1 cellular context compared by ENCODE assay signal in the genomic region with DNA sequence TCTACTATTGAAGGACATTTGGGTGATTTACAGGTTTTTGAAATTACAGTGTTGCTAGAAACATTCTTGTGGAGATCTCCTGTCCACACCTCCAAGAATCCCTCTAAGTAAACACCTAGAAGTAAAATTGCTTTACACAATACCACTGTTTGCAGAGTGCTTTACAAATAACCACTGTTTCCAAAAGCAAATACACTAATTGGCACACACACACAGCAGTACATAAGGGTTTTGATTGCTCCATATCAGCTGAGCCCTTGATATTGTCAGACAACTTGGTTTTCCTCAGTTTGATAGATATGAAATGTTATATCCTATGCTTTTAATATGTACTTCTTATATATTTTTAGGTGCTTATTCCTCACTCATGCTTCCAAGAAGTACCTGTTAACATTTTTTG.
A peak's percentile ranks its signal among the peaks of the same experiment; 100 is the strongest.
TF ChIP-seq lines count a peak whose summit lies in the region.

No MANE protein-coding gene starts in this region.

TF ChIP-seq in HepG2, 621 proteins besides CTCF, POLR2A, EP300 and RAD21 (continues in another document):
- TF ChIP-seq ARID5B (CRISPR knock-in tag; IDR thresholded peaks at IDR 0.05): peak; percentile 80
- peak; percentile 68; the same call in 1 of the 2 replicates for TF ChIP-seq HHEX (CRISPR knock-in tag; IDR thresholded peaks at IDR 0.05)
- peak; percentile 91 for TF ChIP-seq BCL6 (CRISPR knock-in tag; IDR thresholded peaks at IDR 0.05)
- no peak for TF ChIP-seq ZNF629 (CRISPR knock-in tag; conservative IDR thresholded peaks at IDR 0.05)
- TF ChIP-seq CEBPB (IDR thresholded peaks at IDR 0.05; ENCODE audit: borderline replicate concordance, low read depth, low read length): peak; percentile 76
- TF ChIP-seq, protein P1, sequence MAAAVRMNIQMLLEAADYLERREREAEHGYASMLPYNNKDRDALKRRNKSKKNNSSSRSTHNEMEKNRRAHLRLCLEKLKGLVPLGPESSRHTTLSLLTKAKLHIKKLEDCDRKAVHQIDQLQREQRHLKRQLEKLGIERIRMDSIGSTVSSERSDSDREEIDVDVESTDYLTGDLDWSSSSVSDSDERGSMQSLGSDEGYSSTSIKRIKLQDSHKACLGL (CRISPR knock-in tag; IDR thresholded peaks at IDR 0.05): no peak
- TF ChIP-seq, protein P2, sequence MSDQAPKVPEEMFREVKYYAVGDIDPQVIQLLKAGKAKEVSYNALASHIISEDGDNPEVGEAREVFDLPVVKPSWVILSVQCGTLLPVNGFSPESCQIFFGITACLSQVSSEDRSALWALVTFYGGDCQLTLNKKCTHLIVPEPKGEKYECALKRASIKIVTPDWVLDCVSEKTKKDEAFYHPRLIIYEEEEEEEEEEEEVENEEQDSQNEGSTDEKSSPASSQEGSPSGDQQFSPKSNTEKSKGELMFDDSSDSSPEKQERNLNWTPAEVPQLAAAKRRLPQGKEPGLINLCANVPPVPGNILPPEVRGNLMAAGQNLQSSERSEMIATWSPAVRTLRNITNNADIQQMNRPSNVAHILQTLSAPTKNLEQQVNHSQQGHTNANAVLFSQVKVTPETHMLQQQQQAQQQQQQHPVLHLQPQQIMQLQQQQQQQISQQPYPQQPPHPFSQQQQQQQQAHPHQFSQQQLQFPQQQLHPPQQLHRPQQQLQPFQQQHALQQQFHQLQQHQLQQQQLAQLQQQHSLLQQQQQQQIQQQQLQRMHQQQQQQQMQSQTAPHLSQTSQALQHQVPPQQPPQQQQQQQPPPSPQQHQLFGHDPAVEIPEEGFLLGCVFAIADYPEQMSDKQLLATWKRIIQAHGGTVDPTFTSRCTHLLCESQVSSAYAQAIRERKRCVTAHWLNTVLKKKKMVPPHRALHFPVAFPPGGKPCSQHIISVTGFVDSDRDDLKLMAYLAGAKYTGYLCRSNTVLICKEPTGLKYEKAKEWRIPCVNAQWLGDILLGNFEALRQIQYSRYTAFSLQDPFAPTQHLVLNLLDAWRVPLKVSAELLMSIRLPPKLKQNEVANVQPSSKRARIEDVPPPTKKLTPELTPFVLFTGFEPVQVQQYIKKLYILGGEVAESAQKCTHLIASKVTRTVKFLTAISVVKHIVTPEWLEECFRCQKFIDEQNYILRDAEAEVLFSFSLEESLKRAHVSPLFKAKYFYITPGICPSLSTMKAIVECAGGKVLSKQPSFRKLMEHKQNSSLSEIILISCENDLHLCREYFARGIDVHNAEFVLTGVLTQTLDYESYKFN (CRISPR knock-in tag; conservative IDR thresholded peaks at IDR 0.05): peak; percentile 36
- peak; percentile 50; the same call in 1 of the 2 replicates for TF ChIP-seq NCOA2 (CRISPR knock-in tag; IDR thresholded peaks at IDR 0.05)
- TF ChIP-seq SOX13 (IDR thresholded peaks at IDR 0.05): no peak
- TF ChIP-seq SOX13 (CRISPR knock-in tag; conservative IDR thresholded peaks at IDR 0.05 in 1 of 2, IDR thresholded peaks at IDR 0.05 in 1 of 2): peak in 1 of 2 experiments; percentile 75; a peak in 2 of 4 replicates
- peak; percentile 69 for TF ChIP-seq HMG20A (CRISPR knock-in tag; IDR thresholded peaks at IDR 0.05; ENCODE audit: borderline replicate concordance)
- TF ChIP-seq CEBPG (CRISPR knock-in tag; IDR thresholded peaks at IDR 0.05): peak; percentile 72
- TF ChIP-seq, protein P3, sequence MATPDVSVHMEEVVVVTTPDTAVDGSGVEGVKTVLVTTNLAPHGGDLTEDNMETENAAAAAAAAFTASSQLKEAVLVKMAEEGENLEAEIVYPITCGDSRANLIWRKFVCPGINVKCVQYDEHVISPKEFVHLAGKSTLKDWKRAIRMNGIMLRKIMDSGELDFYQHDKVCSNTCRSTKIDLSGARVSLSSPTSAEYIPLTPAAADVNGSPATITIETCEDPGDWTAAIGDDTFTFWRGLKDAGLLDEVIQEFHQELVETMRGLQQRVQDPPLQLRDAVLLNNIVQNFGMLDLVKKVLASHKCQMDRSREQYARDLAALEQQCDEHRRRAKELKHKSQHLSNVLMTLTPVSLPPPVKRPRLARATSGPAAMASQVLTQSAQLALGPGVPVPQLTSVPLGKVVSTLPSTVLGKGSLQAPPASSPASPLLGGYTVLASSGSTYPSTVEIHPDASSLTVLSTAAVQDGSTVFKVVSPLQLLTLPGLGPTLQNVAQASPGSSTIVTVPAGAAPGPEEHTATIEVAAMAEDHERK (CRISPR knock-in tag; IDR thresholded peaks at IDR 0.05; ENCODE audit: low read depth): 0 out of 2 replicates have a peak, but pooled peaks have one; percentile 43
- peak; percentile 22; the same call in 1 of the 2 replicates for TF ChIP-seq CREM (IDR thresholded peaks at IDR 0.05)
- TF ChIP-seq CREM (CRISPR knock-in tag; IDR thresholded peaks at IDR 0.05): no peak
- TF ChIP-seq SOX5 (CRISPR knock-in tag; IDR thresholded peaks at IDR 0.05; ENCODE audit: borderline replicate concordance): peak; percentile 70
- no peak for TF ChIP-seq SOX6 (IDR thresholded peaks at IDR 0.05)
- peak; percentile 70 for TF ChIP-seq SOX6 (CRISPR knock-in tag; IDR thresholded peaks at IDR 0.05)
- peak; percentile 89 for TF ChIP-seq MIXL1 (CRISPR knock-in tag; IDR thresholded peaks at IDR 0.05)
- peak; percentile 78 for TF ChIP-seq ZNF205 (CRISPR knock-in tag; IDR thresholded peaks at IDR 0.05)
- TF ChIP-seq FOXA1 (IDR thresholded peaks at IDR 0.05): peak; percentile 96
- TF ChIP-seq FOXA1 (CRISPR knock-in tag; IDR thresholded peaks at IDR 0.05): peak; percentile 87
- 0 out of 2 replicates have a peak, but pooled peaks have one; percentile 10 for TF ChIP-seq TCF7 (IDR thresholded peaks at IDR 0.05; ENCODE audit: low read depth)
- TF ChIP-seq YY1 (IDR thresholded peaks at IDR 0.05; ENCODE audit: insufficient read depth, insufficient replicate concordance, low read depth, low read length): no peak
- TF ChIP-seq HMG20B (CRISPR knock-in tag; conservative IDR thresholded peaks at IDR 0.05): peak; percentile 51; the same call in 1 of the 2 replicates
- no peak for TF ChIP-seq ONECUT2 (CRISPR knock-in tag; IDR thresholded peaks at IDR 0.05)
- TF ChIP-seq GATAD2A (CRISPR knock-in tag; IDR thresholded peaks at IDR 0.05): peak; percentile 89
- no peak for TF ChIP-seq CENPT (CRISPR knock-in tag; IDR thresholded peaks at IDR 0.05; ENCODE audit: low read depth)
- peak; percentile 63 for TF ChIP-seq RERE (CRISPR knock-in tag; IDR thresholded peaks at IDR 0.05; ENCODE audit: low read depth)
- no peak for TF ChIP-seq ASH2L (IDR thresholded peaks at IDR 0.05; ENCODE audit: insufficient read length, low read depth, low read length)
- TF ChIP-seq FOXP1 (IDR thresholded peaks at IDR 0.05): peak; percentile 76; the same call in 1 of the 2 replicates
- peak; percentile 93 for TF ChIP-seq FOXP1 (CRISPR knock-in tag; IDR thresholded peaks at IDR 0.05)
- no peak for TF ChIP-seq SRY (CRISPR knock-in tag; IDR thresholded peaks at IDR 0.05)
- peak; percentile 50; the same call in 1 of the 2 replicates for TF ChIP-seq TFAP4 (IDR thresholded peaks at IDR 0.05; ENCODE audit: borderline replicate concordance, low read depth)
- peak; percentile 93 for TF ChIP-seq FOXA3 (CRISPR knock-in tag; IDR thresholded peaks at IDR 0.05)
- peak; percentile 51 for TF ChIP-seq SAP130 (CRISPR knock-in tag; IDR thresholded peaks at IDR 0.05; ENCODE audit: low read depth)
- peak; percentile 43; the same call in 1 of the 2 replicates for TF ChIP-seq ISL2 (CRISPR knock-in tag; IDR thresholded peaks at IDR 0.05)
- TF ChIP-seq CREB1 (IDR thresholded peaks at IDR 0.05): no peak
- peak; percentile 58 for TF ChIP-seq CREB1 (CRISPR knock-in tag; IDR thresholded peaks at IDR 0.05)
- peak; percentile 70 for TF ChIP-seq ZNF609 (CRISPR knock-in tag; IDR thresholded peaks at IDR 0.05; ENCODE audit: borderline replicate concordance)
- peak; percentile 13 for TF ChIP-seq ZFP36 (IDR thresholded peaks at IDR 0.05; ENCODE audit: borderline replicate concordance, low read depth, low read length, partially characterized antibody)
